11 cellular contexts compared by ENCODE assay signal in genomic region chr6:34546551-34547321, GRCh38. TPM values are rescaled to one million over a fixed set of nuclear protein-coding genes. Genes with fewer than 3 reads are reported as not detected.
DNase-seq lines count a peak whose midpoint lies in the region; ATAC-seq and TF ChIP-seq lines count a peak whose summit lies in the region.
"Had no signal": no experiment of that assay in that cellular context is flagged by ENCODE, and none has a peak within 500 bp of the region (broad histone marks: within the 10 kb centered on the region; RNA-seq: fewer than 3 reads in every experiment).

No MANE protein-coding gene starts in this region.

- no peaks in the 10 kb centered on the region for H3K4me1 Mint-ChIP-seq in T-cell

- no peak for TF ChIP-seq EP300 in sigmoid colon (IDR thresholded peaks at IDR 0.05)

- TF ChIP-seq POLR2A in sigmoid colon (IDR thresholded peaks at IDR 0.05): no peak

- H3K36me3 ChIP-seq in sigmoid colon: no peaks in the 10 kb centered on the region

- peaks cover 0 to 16% (median 11%) of the 10 kb centered on the region in 4 donors for H3K4me1 ChIP-seq in sigmoid colon

- DNase-seq in H4 (ENCODE audit: low spot score) (peak; percentile 58), NCI-H510A treated with DMSO at 0.1 percent for 48 hours (lab: John Stamatoyannopoulos, UW) (peak; percentile 92), fibroblast of the aortic adventitia (ENCODE audit: low read depth) (peak; percentile 23), sigmoid colon (peak; percentile 82), T-cell (no peak), SW480 (ENCODE audit: low spot score) (no peak)
- no peak for DNase-seq in stimulated activated naive CD4-positive, alpha-beta T cell (lab: John Stamatoyannopoulos, UW)
- DNase-seq: activated CD8-positive, alpha-beta memory T cell treated with anti-CD3 and anti-CD28 coated beads, Interleukin-2, amount 50 U/mL, for 4 hours had no signal

- H3K4me3 Mint-ChIP-seq in T-cell: no peak overlapping the region

- H3K27ac ChIP-seq in sigmoid colon: peak overlapping the region in 1 of 4 donors; percentile 3
- H3K27ac ChIP-seq: coronary artery had no signal

- no peaks in the 10 kb centered on the region for H3K27me3 Mint-ChIP-seq in T-cell

- intact Hi-C loops in sigmoid colon (cut with DNase I): no loop called here

- no peak overlapping the region for H3K27ac Mint-ChIP-seq in T-cell

- WGBS in sigmoid colon, 2 donors: 8 to 33% methylated on average over 11 of the region's 11 CpGs

- TF ChIP-seq CTCF in fibroblast of the aortic adventitia (IDR thresholded peaks at IDR 0.05; ENCODE audit: insufficient read depth, low read length): no peak
- TF ChIP-seq CTCF in sigmoid colon (IDR thresholded peaks at IDR 0.05): no peak

- no peaks in the 10 kb centered on the region for H3K27me3 ChIP-seq in sigmoid colon

- H3K9me3 ChIP-seq in sigmoid colon: no peaks in the 10 kb centered on the region

- POLR2A ChIA-PET in T-cell (lab: Charles Lee): no interaction called here

- CTCF ChIA-PET in T-cell (lab: Charles Lee): interaction anchor here in 1 of 2 donors (0.6 kb wide), 2 partner anchors 108 to 587 kb away, joined by 3 to 9 read pairs; no protein-coding TSS in a partner anchor

- no peaks in the 10 kb centered on the region for H3K36me3 Mint-ChIP-seq in T-cell

- ATAC-seq in T-cell (replicated peaks in 1 of 4): no peak
- ATAC-seq in HG03108 (IDR thresholded peaks at IDR 0.05; ENCODE audit: unreplicated experiment): no peak

- H3K4me3 ChIP-seq in fibroblast of the aortic adventitia (ENCODE audit: low read depth, low read length): no peak overlapping the region
- no peak overlapping the region for H3K4me3 ChIP-seq in sigmoid colon
- H3K4me3 ChIP-seq: coronary artery, skin epidermis had no signal

- H3K9me3 Mint-ChIP-seq in T-cell: no peaks in the 10 kb centered on the region

RNA-seq across cellular contexts. Expression of gene SPDEF, which starts 9.4 kb away (rescaled TPM):
- 0.29 TPM in 1 of 2 replicates, not detected in the other for total RNA-seq in H4 (2014; rRNA removed; shearing (Covaris generic))
- total RNA-seq in fibroblast of the aortic adventitia (ENCODE audit: low replicate concordance) (not detected in 2 replicates), sigmoid colon (under 1 TPM in 1 of 4 donors, not detected in 3; 0.71 TPM), T-cell (under 1 TPM in 3 of 5 donors, not detected in 2; 0.15 to 0.35 (median 0.30) TPM)
- polyA plus RNA-seq in sigmoid colon: 100 to 1,000 TPM in 1 of 3 donors, 10 to 100 TPM in 2; 43.5 to 101 (median 91.3) TPM

Comparison
In these comparisons a context has a peak if more than half of its experiments do, and no peak if none do; other contexts are left out.
1. DNase-seq: peak in H4 (single experiment), NCI-H510A treated with DMSO at 0.1 percent for 48 hours (single experiment), fibroblast of the aortic adventitia (single experiment) and sigmoid colon (single experiment); none in T-cell (0 of 34), SW480 (single experiment) and stimulated activated naive CD4-positive, alpha-beta T cell (0 of 6).